8 cellular contexts compared by ENCODE assay signal in the genomic region with DNA sequence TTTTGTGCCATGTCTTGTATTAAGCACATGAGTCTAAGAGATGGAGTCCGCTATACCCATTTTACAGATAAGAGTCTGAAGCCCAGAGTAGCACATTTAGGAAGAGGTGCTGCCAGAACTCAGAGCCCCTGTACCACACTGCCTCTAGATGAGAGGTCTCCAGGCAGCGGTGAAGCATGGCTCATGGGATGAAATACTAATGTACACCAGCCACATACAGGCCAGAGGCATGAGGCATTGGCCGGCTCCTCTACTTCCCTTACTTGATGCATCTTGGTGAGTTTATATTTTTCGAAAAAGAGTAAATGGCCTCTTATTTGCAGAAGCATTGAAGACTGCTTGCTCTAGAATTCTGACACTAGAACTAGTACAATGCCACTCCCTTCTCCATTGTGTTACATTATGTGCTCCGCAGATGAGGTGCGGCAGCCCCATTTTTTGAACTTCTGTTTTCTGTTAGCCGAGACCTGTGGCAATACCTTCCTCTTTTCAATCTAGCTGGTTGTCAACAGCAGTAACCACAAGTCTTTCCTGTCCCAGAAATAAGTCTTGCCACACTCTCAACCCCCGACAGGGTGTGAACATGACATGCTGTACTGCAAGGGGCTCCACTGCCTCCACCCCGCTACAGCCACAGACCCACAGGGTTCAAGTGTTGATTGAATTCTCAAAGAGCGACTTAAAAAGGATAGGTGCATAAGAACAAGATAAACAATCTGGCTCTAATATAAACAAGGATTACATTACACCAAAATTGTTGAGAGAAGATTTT.
DNase-seq lines count a peak whose midpoint lies in the region; ATAC-seq and TF ChIP-seq lines count a peak whose summit lies in the region.

No MANE protein-coding gene starts in this region.

- H3K4me3 Mint-ChIP-seq in activated CD8-positive, alpha-beta memory T cell treated with anti-CD3 and anti-CD28 coated beads, Interleukin-2, amount 10 ng/mL, durations not matched to agents 7 days and 5 days: no peak overlapping the region

- H3K4me1 ChIP-seq in BLaER1 (peaks cover 47% of the 10 kb centered on the region), heart left ventricle (peaks cover 0 to 76% (median 38%) of the 10 kb centered on the region in 12 donors), BE2C (no peaks in the 10 kb centered on the region)

- POLR2A ChIA-PET in HEK293T (lab: Yijun Ruan, JAX): no interaction called here

- H3K36me3 Mint-ChIP-seq in activated CD8-positive, alpha-beta memory T cell treated with anti-CD3 and anti-CD28 coated beads, Interleukin-2, amount 10 ng/mL, durations not matched to agents 7 days and 5 days: peaks cover 13% of the 10 kb centered on the region

- H3K27me3 Mint-ChIP-seq in activated CD8-positive, alpha-beta memory T cell treated with anti-CD3 and anti-CD28 coated beads, Interleukin-2, amount 10 ng/mL, durations not matched to agents 7 days and 5 days: no peaks in the 10 kb centered on the region

- peak overlapping the region; percentile 97 for H3K27ac Mint-ChIP-seq in activated CD8-positive, alpha-beta memory T cell treated with anti-CD3 and anti-CD28 coated beads, Interleukin-2, amount 10 ng/mL, durations not matched to agents 7 days and 5 days

- peak overlapping the region; percentile 83 for H3K9ac ChIP-seq in BLaER1

- H3K4me2 ChIP-seq in BLaER1: peak overlapping the region; percentile 89

- intact Hi-C loops in heart left ventricle (cut with DNase I): loop anchor here in 5 of 10 donors (10.0 kb wide), 5 partner anchors 48 to 348 kb away; no protein-coding TSS in a partner anchor

- CTCF ChIA-PET in activated CD8-positive, alpha-beta memory T cell treated with anti-CD3 and anti-CD28 coated beads, Interleukin-2, amount 10 ng/mL, durations not matched to agents 7 days and 5 days (lab: Charles Lee): interaction anchor here (1.2 to 9.4 kb wide), 4 partner anchors 14 to 50 kb away, joined by 3 to 189 read pairs (median 80); no protein-coding TSS in a partner anchor
- CTCF ChIA-PET in HEK293T (lab: Yijun Ruan, JAX): no interaction called here

- H3K4me3 ChIP-seq in BLaER1: peak overlapping the region; percentile 93
- peak overlapping the region; percentile 84 for H3K4me3 ChIP-seq in Jurkat, Clone E6-1 (ENCODE audit: low read length)
- H3K4me3 ChIP-seq in heart left ventricle: peak overlapping the region in 4 of 12 donors; percentile 63 to 87 (median 78)
- no peak overlapping the region for H3K4me3 ChIP-seq in BE2C (ENCODE audit: low read depth, low read length)

- peak; percentile 64 for ATAC-seq in GM21367 (IDR thresholded peaks at IDR 0.05; ENCODE audit: unreplicated experiment)
- ATAC-seq in activated CD8-positive, alpha-beta memory T cell treated with anti-CD3 and anti-CD28 coated beads, Interleukin-2, amount 10 ng/mL, durations not matched to agents 7 days and 5 days: peak; percentile 67
- ATAC-seq in heart left ventricle: peak; percentile 29 to 58 (median 38)

- TF ChIP-seq POLR2A in heart left ventricle (IDR thresholded peaks at IDR 0.05): no peak

- no peaks in the 10 kb centered on the region for H3K9me3 Mint-ChIP-seq in activated CD8-positive, alpha-beta memory T cell treated with anti-CD3 and anti-CD28 coated beads, Interleukin-2, amount 10 ng/mL, durations not matched to agents 7 days and 5 days (ENCODE audit: low read depth)

- H3K36me3 ChIP-seq in BLaER1: peaks cover 8% of the 10 kb centered on the region; the same call in 1 of the 2 replicates
- H3K36me3 ChIP-seq in heart left ventricle: peaks cover 0 to 6% (median 0%) of the 10 kb centered on the region in 9 donors
- H3K36me3 ChIP-seq in BE2C: no peaks in the 10 kb centered on the region

- H3K27ac ChIP-seq in BLaER1 (peak overlapping the region; percentile 93), heart left ventricle (peak overlapping the region in 11 of 12 donors; percentile 64 to 98 (median 86))

- 66 to 82% (median 79%) methylated on average over 10 of the region's 10 CpGs for WGBS in heart left ventricle, 4 donors

- TF ChIP-seq CTCF in heart left ventricle (IDR thresholded peaks at IDR 0.05) (no peak), BE2C (IDR thresholded peaks at IDR 0.05; ENCODE audit: low read depth, low read length) (no peak)

- DNase-seq in Jurkat, Clone E6-1 (ENCODE audit: low read depth, low spot score): peak; percentile 98
- peak; percentile 95 for DNase-seq in activated CD8-positive, alpha-beta memory T cell treated with anti-CD3 and anti-CD28 coated beads, Interleukin-2, amount 10 ng/mL, durations not matched to agents 7 days and 5 days
- DNase-seq in heart left ventricle: peak; percentile 44 to 76 (median 57)
- DNase-seq in stimulated activated CD8-positive, alpha-beta memory T cell treated with anti-CD3 and anti-CD28 coated beads, Interleukin-15, amount 100 ng/mL, for 1 hour (ENCODE audit: low read depth): peak; percentile 53
- DNase-seq in BE2C: no peak
- no peak for DNase-seq in HEK293T (ENCODE audit: extremely low spot score)

- H3K9me3 ChIP-seq in BLaER1 (peaks cover 25% of the 10 kb centered on the region), heart left ventricle (peaks cover 0 to 7% (median 0%) of the 10 kb centered on the region in 12 donors), BE2C (no peaks in the 10 kb centered on the region)

- H4K20me1 ChIP-seq in BLaER1: no peaks in the 10 kb centered on the region

- H3K4me1 Mint-ChIP-seq in activated CD8-positive, alpha-beta memory T cell treated with anti-CD3 and anti-CD28 coated beads, Interleukin-2, amount 10 ng/mL, durations not matched to agents 7 days and 5 days: peaks cover 39% of the 10 kb centered on the region

- H3K27me3 ChIP-seq in BLaER1 (no peaks in the 10 kb centered on the region), heart left ventricle (no peaks in the 10 kb centered on the region), BE2C (peaks cover 30% of the 10 kb centered on the region)

TF ChIP-seq in HEK293T, 16 proteins besides CTCF, POLR2A, EP300 and RAD21:
- no peak for TF ChIP-seq L3MBTL2 (conservative IDR thresholded peaks at IDR 0.05)
- no peak for TF ChIP-seq HDGF (IDR thresholded peaks at IDR 0.05; ENCODE audit: borderline replicate concordance)
- TF ChIP-seq FOXM1 (IDR thresholded peaks at IDR 0.05; ENCODE audit: borderline replicate concordance): no peak
- TF ChIP-seq ZNF384 (IDR thresholded peaks at IDR 0.05): no peak
- no peak for TF ChIP-seq TARDBP (IDR thresholded peaks at IDR 0.05)
- TF ChIP-seq FOXA1 (IDR thresholded peaks at IDR 0.05): no peak
- no peak for TF ChIP-seq LEF1 (IDR thresholded peaks at IDR 0.05; ENCODE audit: borderline replicate concordance)
- no peak for TF ChIP-seq SUZ12 (IDR thresholded peaks at IDR 0.05)
- TF ChIP-seq CTBP1 (IDR thresholded peaks at IDR 0.05; ENCODE audit: borderline replicate concordance): no peak
- TF ChIP-seq ARNT (IDR thresholded peaks at IDR 0.05): no peak
- no peak for TF ChIP-seq SP1 (IDR thresholded peaks at IDR 0.05)
- no peak for TF ChIP-seq FOXK2 (IDR thresholded peaks at IDR 0.05)
- no peak for TF ChIP-seq NFRKB (IDR thresholded peaks at IDR 0.05)
- no peak for TF ChIP-seq BHLHE40 (IDR thresholded peaks at IDR 0.05; ENCODE audit: borderline replicate concordance)
TF ChIP-seq in HEK293T: peak in this region for 0.

Comparison
In these comparisons a context has a peak if more than half of its experiments do, and no peak if none do; other contexts are left out.
1. DNase-seq: peak in Jurkat, Clone E6-1 (single experiment), activated CD8-positive, alpha-beta memory T cell treated with anti-CD3 and anti-CD28 coated beads, Interleukin-2, amount 10 ng/mL, durations not matched to agents 7 days and 5 days (single experiment), heart left ventricle (5 of 5) and stimulated activated CD8-positive, alpha-beta memory T cell treated with anti-CD3 and anti-CD28 coated beads, Interleukin-15, amount 100 ng/mL, for 1 hour (single experiment); none in BE2C (single experiment) and HEK293T (single experiment).
2. Peak in every context shown above with its lines, with median percentiles within 50 percentile points of each other: ATAC-seq.